ENCODE assay signal across 33 cellular contexts in the genomic region with DNA sequence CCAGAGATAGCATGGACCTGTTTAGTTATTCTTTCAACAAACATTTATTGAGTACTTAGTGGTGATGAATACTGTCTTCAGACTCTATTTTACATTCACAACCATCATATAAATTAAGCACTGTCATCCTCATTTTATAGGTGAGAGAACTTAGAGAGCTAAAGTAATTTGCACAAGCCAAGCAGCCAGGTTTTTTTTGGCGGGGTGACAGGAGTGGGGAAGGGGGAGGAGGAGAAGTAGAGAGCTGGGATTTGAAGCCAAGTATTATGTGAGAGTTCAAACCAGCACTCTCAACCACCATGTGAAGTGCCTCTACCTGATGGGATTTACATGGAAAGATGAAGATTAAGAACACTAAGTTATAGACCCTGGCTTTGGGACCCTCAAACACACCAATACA.
"Had no signal": no experiment of that assay in that cellular context is flagged by ENCODE, and none has a peak within 500 bp of the region (broad histone marks: within the 10 kb centered on the region; RNA-seq: fewer than 3 reads in every experiment).

No MANE protein-coding gene starts in this region.

- H3K9me3 Mint-ChIP-seq: activated CD8-positive, alpha-beta T cell treated with anti-CD3 and anti-CD28 coated beads for 36 hours; activated T-helper 1 cell treated with anti-CD3 and anti-CD28 coated beads, Interleukin-12 subunit alpha, Interleukin-12 subunit beta, Interleukin-2, Interleukin-4 antibody, amounts not matched to agents 30 ng/mL and 10 ng/mL and 1 ng/mL, durations not matched to agents 14 hours and 24 hours and 36 hours had no signal

- H3K4me1 ChIP-seq: ascending aorta, body of pancreas, breast epithelium had no signal

- H3K27ac ChIP-seq: ascending aorta, body of pancreas, brain microvascular endothelial cell, breast epithelium, VCaP had no signal

- H3K27ac Mint-ChIP-seq: activated B cell treated with CpG ODN at 0.5 μM for 24 hours; activated CD4-positive, alpha-beta memory T cell treated with anti-CD3 and anti-CD28 coated beads for 36 hours; activated CD4-positive, alpha-beta T cell treated with anti-CD3 and anti-CD28 coated beads, Interleukin-2, amount 10 ng/mL, durations not matched to agents 24 days and 14 days; activated CD8-positive, alpha-beta T cell treated with anti-CD3 and anti-CD28 coated beads for 36 hours; activated naive CD4-positive, alpha-beta T cell treated with anti-CD3 and anti-CD28 coated beads for 36 hours; activated naive CD8-positive, alpha-beta T cell; activated naive CD8-positive, alpha-beta T cell treated with anti-CD3 and anti-CD28 coated beads, Interleukin-2, amount 10 ng/mL, durations not matched to agents 7 days and 5 days; activated naive CD8-positive, alpha-beta T cell treated with anti-CD3 and anti-CD28 coated beads, Interleukin-2, amount 50 U/mL, for 24 hours; activated T-cell treated with anti-CD3 and anti-CD28 coated beads, Interleukin-2, amount 50 U/mL, for 72 hours; activated T-helper 1 cell treated with anti-CD3 and anti-CD28 coated beads, Interleukin-12 subunit alpha, Interleukin-12 subunit beta, Interleukin-2, Interleukin-4 antibody, amounts not matched to agents 30 ng/mL and 10 ng/mL and 1 ng/mL, durations not matched to agents 14 hours and 24 hours and 36 hours; activated T-helper 17 cell treated with anti-CD3 and anti-CD28 coated beads, Interleukin-2, amount 50 U/mL, for 72 hours; T-helper 1 cell treated with Interleukin-12 subunit alpha and Interleukin-12 subunit beta and Interleukin-4 antibody, amounts not matched to agents 30 μg/mL and 1 μg/mL, for 36 hours; T-helper 2 cell treated with Interferon-gamma antibody and Interleukin-4, amounts not matched to agents 5 μg/mL and 100 μg/mL, for 36 hours had no signal

- H3K36me3 ChIP-seq: ascending aorta, brain microvascular endothelial cell, breast epithelium had no signal

- H3K4me3 ChIP-seq: ascending aorta, body of pancreas, breast epithelium had no signal

- ATAC-seq: activated CD8-positive, alpha-beta T cell treated with anti-CD3 and anti-CD28 coated beads for 36 hours; activated naive CD8-positive, alpha-beta T cell treated with anti-CD3 and anti-CD28 coated beads, Interleukin-2, amount 50 U/mL, for 24 hours; activated T-cell treated with anti-CD3 and anti-CD28 coated beads, Interleukin-2, amount 50 U/mL, for 4 hours; activated T-cell treated with anti-CD3 and anti-CD28 coated beads, Interleukin-2, amount 50 U/mL, for 72 hours; activated T-helper 17 cell treated with anti-CD3 and anti-CD28 coated beads, Interleukin-2, amount 50 U/mL, for 72 hours; body of pancreas had no signal

- H3K9me3 ChIP-seq: ascending aorta, body of pancreas, breast epithelium had no signal

- H3K36me3 Mint-ChIP-seq: activated CD4-positive, alpha-beta memory T cell treated with anti-CD3 and anti-CD28 coated beads for 36 hours; activated naive CD8-positive, alpha-beta T cell; activated naive CD8-positive, alpha-beta T cell treated with anti-CD3 and anti-CD28 coated beads, Interleukin-2, amount 10 ng/mL, durations not matched to agents 7 days and 5 days had no signal

- DNase-seq: activated B cell treated with CpG ODN at 0.5 μM for 24 hours; activated CD4-positive, alpha-beta memory T cell treated with anti-CD3 and anti-CD28 coated beads for 36 hours; activated CD4-positive, alpha-beta T cell treated with anti-CD3 and anti-CD28 coated beads for 4 hours; activated CD4-positive, alpha-beta T cell treated with anti-CD3 and anti-CD28 coated beads, Interleukin-2, amount 10 ng/mL, durations not matched to agents 24 days and 14 days; activated CD4-positive, alpha-beta T cell treated with anti-CD3 and anti-CD28 coated beads, Interleukin-2, amount 50 U/mL, for 1 hour; activated CD4-positive, alpha-beta T cell treated with anti-CD3 and anti-CD28 coated beads, Interleukin-2, amount 50 U/mL, for 4 hours; activated CD4-positive, CD25-positive, alpha-beta regulatory T cell treated with anti-CD3 and anti-CD28 coated beads, Interleukin-2, amount 50 U/mL, for 72 hours; activated CD8-positive, alpha-beta memory T cell treated with anti-CD3 and anti-CD28 coated beads, Interleukin-2, amount 50 U/mL, for 4 hours; activated CD8-positive, alpha-beta T cell treated with anti-CD3 and anti-CD28 coated beads for 36 hours; activated effector memory CD4-positive, alpha-beta T cell treated with anti-CD3 and anti-CD28 coated beads, Interleukin-2, amount 50 U/mL, for 16 hours; activated gamma-delta T cell treated with Interleukin-2 at 50 U/mL for 16 hours; activated naive CD4-positive, alpha-beta T cell; activated naive CD4-positive, alpha-beta T cell treated with anti-CD3 and anti-CD28 coated beads for 36 hours; activated naive CD4-positive, alpha-beta T cell treated with anti-CD3 and anti-CD28 coated beads, Interleukin-2, amount 50 U/mL, for 16 hours; activated naive CD8-positive, alpha-beta T cell treated with anti-CD3 and anti-CD28 coated beads, Interleukin-2, amount 10 ng/mL, durations not matched to agents 7 days and 5 days; activated naive CD8-positive, alpha-beta T cell treated with anti-CD3 and anti-CD28 coated beads, Interleukin-2, amount 50 U/mL, for 24 hours; activated T-cell treated with anti-CD3 and anti-CD28 coated beads for 4 hours; activated T-cell treated with anti-CD3 and anti-CD28 coated beads, Interleukin-2, amount 50 U/mL, for 1 hour; activated T-cell treated with anti-CD3 and anti-CD28 coated beads, Interleukin-2, amount 50 U/mL, for 4 hours; activated T-cell treated with anti-CD3 and anti-CD28 coated beads, Interleukin-2, amount 50 U/mL, for 72 hours; body of pancreas; brain microvascular endothelial cell; central memory CD4-positive, alpha-beta T cell; T-helper 2 cell; T-helper 9 cell had no signal
